Comparison of ENCODE assay signal across 29 cellular contexts in the genomic region with DNA sequence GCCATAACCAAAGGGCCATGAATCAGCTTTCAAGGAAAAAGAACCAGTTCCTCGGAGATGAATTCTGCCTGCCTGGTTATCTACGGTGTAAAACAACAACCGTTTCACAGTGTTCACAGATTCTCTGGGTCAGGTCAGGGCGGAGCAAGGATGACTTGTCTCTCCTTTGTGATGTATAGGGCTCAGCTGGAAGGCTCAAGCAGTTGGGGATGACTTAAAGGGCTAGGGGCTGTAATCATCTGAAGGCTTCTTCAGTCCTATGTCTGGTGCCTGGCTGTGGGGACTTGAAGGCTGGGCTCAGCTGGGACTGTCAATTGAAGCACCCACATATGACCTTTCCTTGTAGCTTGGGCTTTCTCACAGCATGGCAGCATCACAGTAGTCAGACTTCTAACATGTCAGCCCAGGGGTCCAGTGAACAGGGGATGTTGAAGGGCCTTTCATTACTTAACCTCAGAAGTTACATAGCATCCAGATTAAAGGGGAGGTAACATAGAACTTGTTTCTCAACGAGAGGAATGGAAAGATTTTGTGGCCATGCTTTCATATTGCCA. TPM values are rescaled to one million over a fixed set of nuclear protein-coding genes. Genes with fewer than 3 reads are reported as not detected.
DNase-seq lines count a peak whose midpoint lies in the region; ATAC-seq, FAIRE-seq and TF ChIP-seq lines count a peak whose summit lies in the region.
"Had no signal": no experiment of that assay in that cellular context is flagged by ENCODE, and none has a peak within 500 bp of the region (broad histone marks: within the 10 kb centered on the region; RNA-seq: fewer than 3 reads in every experiment).

No MANE protein-coding gene starts in this region.

- H3K4me2 ChIP-seq in H1 (ENCODE audit: insufficient read depth in 1 of 2, low read depth in 2 of 2, low read length in 2 of 2) = peak overlapping the region; percentile 59 to 64

- H3K27me3 ChIP-seq in CD4-positive, alpha-beta memory T cell (ENCODE audit: insufficient read depth, low read length) = no peaks in the 10 kb centered on the region
- peaks cover 66% of the 10 kb centered on the region for H3K27me3 ChIP-seq in HUES64 (ENCODE audit: insufficient read depth, low read length)
- H3K27me3 ChIP-seq in H1 (replicated peaks in 1 of 4; ENCODE audit: control insufficient read depth in 3 of 4, extremely low read depth in 1 of 4, insufficient read depth in 3 of 4, low read length in 3 of 4) = peaks cover 14 to 59% (median 52%) of the 10 kb centered on the region in 4 experiments

- peaks cover 0 to 2% of the 10 kb centered on the region in 2 donors for H3K36me3 Mint-ChIP-seq in CD4-positive, alpha-beta memory T cell
- no peaks in the 10 kb centered on the region for H3K36me3 Mint-ChIP-seq in neural crest cell (ENCODE audit: low read depth)
- H3K36me3 Mint-ChIP-seq in activated CD4-positive, alpha-beta memory T cell treated with anti-CD3 and anti-CD28 coated beads for 36 hours = no peaks in the 10 kb centered on the region

- peaks cover 11% of the 10 kb centered on the region; the same call in 1 of the 2 replicates for H3K23me2 ChIP-seq in H1 (ENCODE audit: low read depth, low read length)

- H3K9ac ChIP-seq in HUES64 (ENCODE audit: low read depth, low read length) (no peak overlapping the region), H1 (replicated peaks in 1 of 4; ENCODE audit: extremely low read depth in 1 of 4, low read depth in 3 of 4, low read length in 3 of 4) (no peak overlapping the region)

- H2BK120ac ChIP-seq in H1 (replicated peaks; ENCODE audit: low read depth, low read length) = no peak overlapping the region

- no peaks in the 10 kb centered on the region for H3K36me3 ChIP-seq in CD4-positive, alpha-beta memory T cell (ENCODE audit: insufficient read depth, low read length)
- H3K36me3 ChIP-seq in HUES64 (ENCODE audit: insufficient read depth, low read length) = no peaks in the 10 kb centered on the region
- H3K36me3 ChIP-seq in H1 (ENCODE audit: control insufficient read depth in 2 of 4, insufficient read depth in 4 of 4, low read length in 3 of 4) = no peaks in the 10 kb centered on the region
- H3K36me3 ChIP-seq: left ventricle myocardium inferior had no signal

- no peak overlapping the region for H3K14ac ChIP-seq in H1 (ENCODE audit: insufficient read length)

- no peak overlapping the region for H3K4me3 ChIP-seq in CD4-positive, alpha-beta memory T cell (ENCODE audit: low read length in 2 of 2)
- H3K4me3 ChIP-seq in HUES64 (ENCODE audit: low read length) = peak overlapping the region; percentile 14; the same call in 1 of the 2 replicates
- peak overlapping the region in 3 of 4 experiments; percentile 1 to 34 (median 7); a peak in 3 of 8 replicates for H3K4me3 ChIP-seq in H1 (ENCODE audit: extremely low read depth in 1 of 4, insufficient read depth in 2 of 4, low read depth in 3 of 4, low read length in 4 of 4)
- H3K4me3 ChIP-seq: K562, left ventricle myocardium inferior had no signal

- no peak for TF ChIP-seq POLR2A in H1 (IDR thresholded peaks at IDR 0.05; ENCODE audit: control extremely low read depth in 1 of 2, low read depth in 2 of 2, low read length in 2 of 2)

- no peaks in the 10 kb centered on the region for H3K9me3 ChIP-seq in CD4-positive, alpha-beta memory T cell (ENCODE audit: control insufficient read depth in 1 of 2, low read length in 2 of 2)
- H3K9me3 ChIP-seq in HUES64 (ENCODE audit: insufficient read depth, low read depth, low read length) (no peaks in the 10 kb centered on the region), H1 (ENCODE audit: insufficient read depth in 2 of 2, low read depth in 1 of 2, low read length in 1 of 2) (no peaks in the 10 kb centered on the region)
- H3K9me3 ChIP-seq: left ventricle myocardium inferior had no signal

- DNase-seq in CD4-positive, alpha-beta memory T cell = no peak
- DNase-seq in H1 (ENCODE audit: low read depth in 1 of 2, low spot score in 2 of 2) (peak in 1 of 2 experiments; percentile 50), neural crest cell (ENCODE audit: low read depth, low spot score) (no peak), 8988T (no peak)
- no peak for DNase-seq in activated CD4-positive, alpha-beta memory T cell treated with anti-CD3 and anti-CD28 coated beads for 36 hours
- DNase-seq: ACHN; activated CD4-positive, alpha-beta T cell treated with anti-CD3 and anti-CD28 coated beads, Interleukin-2, amount 50 U/mL, for 4 hours; activated naive CD4-positive, alpha-beta T cell treated with Interleukin-2 at 50 U/mL for 16 hours; activated T-cell treated with anti-CD3 and anti-CD28 coated beads, Interleukin-2, amount 50 U/mL, for 1 hour; amygdala; C1 segment of cervical spinal cord; caudate nucleus; effector CD4-positive, alpha-beta T cell; immature natural killer cell; left ventricle myocardium inferior; NCI-H2171 treated with DMSO at 0.1 percent for 48 hours; OCI-M1; SHP77; small intestine had no signal

- peaks cover 0 to 3% of the 10 kb centered on the region in 2 experiments for H4K20me1 ChIP-seq in H1 (replicated peaks in 1 of 2; ENCODE audit: control insufficient read depth in 1 of 2, insufficient read depth in 2 of 2, low read length in 2 of 2)

- no peaks in the 10 kb centered on the region for H3K79me2 ChIP-seq in H1 (ENCODE audit: control insufficient read depth in 1 of 2, insufficient read depth in 2 of 2, low read length in 2 of 2)

- no peak overlapping the region for H2BK12ac ChIP-seq in H1 (ENCODE audit: low read depth, low read length)

- FAIRE-seq in H1 (lab: Jason Lieb, UNC) = peak; percentile 90
- FAIRE-seq: D721Med, K562, small intestine had no signal

- TF ChIP-seq EP300 in H1 (IDR thresholded peaks at IDR 0.05; ENCODE audit: borderline replicate concordance in 1 of 2, low read depth in 2 of 2, low read length in 2 of 2) = no peak; a peak in 1 of 3 replicates

- no peak overlapping the region for H3K23ac ChIP-seq in H1 (ENCODE audit: insufficient read length)

- H3K4me1 Mint-ChIP-seq in CD4-positive, alpha-beta memory T cell = peaks cover 10 to 20% (median 13%) of the 10 kb centered on the region in 4 donors
- peaks cover 14% of the 10 kb centered on the region for H3K4me1 Mint-ChIP-seq in neural crest cell
- H3K4me1 Mint-ChIP-seq in activated CD4-positive, alpha-beta memory T cell treated with anti-CD3 and anti-CD28 coated beads for 36 hours (ENCODE audit: low read depth) = peaks cover 12% of the 10 kb centered on the region

- ATAC-seq in HG03045 (IDR thresholded peaks at IDR 0.05; ENCODE audit: unreplicated experiment) (no peak), GM21390 (IDR thresholded peaks at IDR 0.05; ENCODE audit: unreplicated experiment) (no peak)
- ATAC-seq: K562 had no signal

- intact Hi-C loops in CD4-positive, alpha-beta memory T cell (cut with micrococcal nuclease) = loop anchor here (10.0 kb wide), 1 partner anchor 668 kb away; the partner anchor contains the start of genes RPL27A and TRIM66
- intact Hi-C loops in activated CD4-positive, alpha-beta memory T cell treated with anti-CD3 and anti-CD28 coated beads for 36 hours (cut with micrococcal nuclease) = no loop called here

- H2BK20ac ChIP-seq in H1 (ENCODE audit: low read length) = no peak overlapping the region

- no peak overlapping the region for H3K27ac ChIP-seq in CD4-positive, alpha-beta memory T cell (ENCODE audit: low read depth, low read length)
- H3K27ac ChIP-seq in HUES64 (ENCODE audit: low read depth, low read length) = no peak overlapping the region
- H3K27ac ChIP-seq in H1 (ENCODE audit: low read depth, low read length) = no peak overlapping the region
- H3K27ac ChIP-seq: left ventricle myocardium inferior had no signal

- peaks cover 15 to 21% of the 10 kb centered on the region in 2 donors for H3K27me3 Mint-ChIP-seq in CD4-positive, alpha-beta memory T cell
- peaks cover 76% of the 10 kb centered on the region for H3K27me3 Mint-ChIP-seq in neural crest cell (ENCODE audit: low read depth)
- peaks cover 16% of the 10 kb centered on the region for H3K27me3 Mint-ChIP-seq in activated CD4-positive, alpha-beta memory T cell treated with anti-CD3 and anti-CD28 coated beads for 36 hours

- no peaks in the 10 kb centered on the region for H3K9me3 Mint-ChIP-seq in CD4-positive, alpha-beta memory T cell
- no peaks in the 10 kb centered on the region for H3K9me3 Mint-ChIP-seq in neural crest cell
- no peaks in the 10 kb centered on the region for H3K9me3 Mint-ChIP-seq in activated CD4-positive, alpha-beta memory T cell treated with anti-CD3 and anti-CD28 coated beads for 36 hours

- 0 out of 2 replicates have a peak overlapping the region, but pooled peaks have one; percentile 47 for H2BK15ac ChIP-seq in H1 (ENCODE audit: low read length)

- H4K5ac ChIP-seq in H1 (ENCODE audit: insufficient read length, low read depth, low read length) = no peak overlapping the region

- 15% methylated on average over 5 of the region's 5 CpGs for WGBS in HUES64
- WGBS in H1 (ENCODE audit: extremely low coverage in 1 of 2, insufficient coverage in 1 of 2, insufficient read length in 1 of 2, insufficient replicate concordance in 2 of 2, low coverage in 1 of 2, low lambda C conversion rate in 2 of 2, missing lambda C conversion rate in 1 of 2), 2 experiments = 19% methylated on average over 5 of the region's 5 CpGs; no CpG with 5 or more reads in 1 of the 2 experiments

- TF ChIP-seq RAD21 in H1 (IDR thresholded peaks at IDR 0.05 in 1 of 2, conservative IDR thresholded peaks at IDR 0.05 in 1 of 2; ENCODE audit: low read depth in 2 of 2, low read length in 2 of 2) = no peak

- POLR2A ChIA-PET in CD4-positive, alpha-beta memory T cell (lab: Charles Lee; ENCODE audit: partially characterized antibody) = no interaction called here
- POLR2A ChIA-PET in H1 (lab: Charles Lee; ENCODE audit: partially characterized antibody) = interaction anchor here (0.7 to 2.5 kb wide), 5 partner anchors 10 to 79 kb away, joined by 3 to 10 read pairs (median 4); partner anchors contain the start of gene EIF3F
- POLR2A ChIA-PET in activated CD4-positive, alpha-beta memory T cell treated with anti-CD3 and anti-CD28 coated beads for 36 hours (lab: Charles Lee) = no interaction called here

- peaks cover 14% of the 10 kb centered on the region for H3K4me1 ChIP-seq in CD4-positive, alpha-beta memory T cell (ENCODE audit: insufficient read depth, low read length)
- peaks cover 19% of the 10 kb centered on the region for H3K4me1 ChIP-seq in HUES64 (ENCODE audit: insufficient read depth, low read length)
- H3K4me1 ChIP-seq in H1 (replicated peaks in 1 of 4; ENCODE audit: control insufficient read depth in 3 of 4, insufficient read depth in 4 of 4, low read length in 3 of 4) = peaks cover 6 to 17% (median 13%) of the 10 kb centered on the region in 4 experiments; a peak in 6 of 7 replicates

- H2BK5ac ChIP-seq in H1 (ENCODE audit: low read depth, low read length) = no peak overlapping the region

- H3K27ac Mint-ChIP-seq in CD4-positive, alpha-beta memory T cell = peak overlapping the region in 5 of 7 donors; percentile 26 to 84 (median 45)
- no peak overlapping the region for H3K27ac Mint-ChIP-seq in neural crest cell (ENCODE audit: unreplicated experiment)
- H3K27ac Mint-ChIP-seq in activated CD4-positive, alpha-beta memory T cell treated with anti-CD3 and anti-CD28 coated beads for 36 hours = no peak overlapping the region
- H3K27ac Mint-ChIP-seq: immature natural killer cell had no signal

- CTCF ChIA-PET in CD4-positive, alpha-beta memory T cell (lab: Charles Lee; ENCODE audit: partially characterized antibody) = interaction anchor here (1.1 to 4.5 kb wide), 5 partner anchors 10 to 83 kb away, joined by 3 to 29 read pairs (median 15); partner anchors contain the start of gene EIF3F
- CTCF ChIA-PET in H1 (lab: Charles Lee; ENCODE audit: partially characterized antibody) = interaction anchor here (1.3 to 11.1 kb wide), 9 partner anchors 8 to 124 kb away, joined by 3 to 142 read pairs (median 15); partner anchors contain the start of gene TUB
- CTCF ChIA-PET in activated CD4-positive, alpha-beta memory T cell treated with anti-CD3 and anti-CD28 coated beads for 36 hours (lab: Charles Lee) = interaction anchor here (0.9 to 5.5 kb wide), 7 partner anchors 10 to 121 kb away, joined by 3 to 44 read pairs (median 5); partner anchors contain the start of gene EIF3F

- no peak overlapping the region for H3K4me3 Mint-ChIP-seq in CD4-positive, alpha-beta memory T cell
- H3K4me3 Mint-ChIP-seq in neural crest cell = peak overlapping the region; percentile 36
- H3K4me3 Mint-ChIP-seq in activated CD4-positive, alpha-beta memory T cell treated with anti-CD3 and anti-CD28 coated beads for 36 hours = no peak overlapping the region
- H3K4me3 Mint-ChIP-seq: immature natural killer cell had no signal

- no peaks in the 10 kb centered on the region for H3K79me1 ChIP-seq in H1 (ENCODE audit: low read depth, low read length)

- H2AFZ ChIP-seq in H1 (ENCODE audit: low read length) = no peak overlapping the region

- no peak overlapping the region for H4K91ac ChIP-seq in H1 (replicated peaks; ENCODE audit: insufficient read length, low read length)

- peak overlapping the region; percentile 84; the same call in 1 of the 2 replicates for H2AK5ac ChIP-seq in H1 (ENCODE audit: low read depth, low read length)

- no peak overlapping the region for H3K18ac ChIP-seq in H1 (ENCODE audit: extremely low read depth, low read length)

- no peak for TF ChIP-seq CTCF in H1 (IDR thresholded peaks at IDR 0.05; ENCODE audit: control extremely low read depth in 1 of 3, insufficient read depth in 1 of 3, low read depth in 1 of 3, low read length in 3 of 3)
- no peak for TF ChIP-seq CTCF in neural crest cell (conservative IDR thresholded peaks at IDR 0.05)

- H4K8ac ChIP-seq in H1 (ENCODE audit: extremely low read depth, insufficient read depth, low read length) = no peak overlapping the region

- no peak overlapping the region for H3K4ac ChIP-seq in H1 (replicated peaks; ENCODE audit: insufficient read length, low read depth, low read length)

- no peak overlapping the region for H3K56ac ChIP-seq in H1 (replicated peaks; ENCODE audit: insufficient read length, low read depth, low read length)

RNA-seq across cellular contexts. Expression of gene EIF3F, which starts 29.3 kb away (rescaled TPM):
- 100 to 1,000 TPM; 317 to 330 TPM for total RNA-seq in CD4-positive, alpha-beta memory T cell
- 100 to 1,000 TPM; 390 to 441 TPM for polyA plus RNA-seq in CD4-positive, alpha-beta memory T cell
- 274 TPM for polyA plus RNA-seq in HUES64 (2013, experiment 1 of 2)
- polyA plus RNA-seq in HUES64 (2013, experiment 2 of 2) = 322 TPM
- total RNA-seq in H1 (2021; fragmentation: NEBNext Ultra II Directional; extraction: Animal tissue kit (Norgen Biotek cat#: 25700)) = 385 and 388 TPM in 2 replicates
- 222 and 469 TPM in 2 replicates for polyA plus RNA-seq in H1 (2011; rRNA removed)
- 352 TPM for polyA plus RNA-seq in H1 (2011; cell fraction: cytosol; rRNA removed)
- 349 TPM for polyA plus RNA-seq in H1 (2011; cell fraction: nucleus; rRNA removed)
- 353 to 461 TPM (median 430 TPM) in 4 replicates for polyA plus RNA-seq in H1 (2012, experiment 1 of 2)
- polyA plus RNA-seq in H1 (2012, experiment 2 of 2) = 373 TPM
- polyA plus RNA-seq in H1 (2013, experiment 1 of 2) = 479 TPM
- 464 TPM for polyA plus RNA-seq in H1 (2013, experiment 2 of 2)
- 220 and 221 TPM in 2 replicates for polyA minus RNA-seq in H1 (2011; rRNA and poly(A)+ RNA removed)
- 184 TPM for polyA minus RNA-seq in H1 (2011; cell fraction: cytosol; rRNA and poly(A)+ RNA removed)
- polyA minus RNA-seq in H1 (2011; cell fraction: nucleus; rRNA and poly(A)+ RNA removed) = 187 TPM
- 317 and 324 TPM in 2 replicates for total RNA-seq in neural crest cell
- 100 to 1,000 TPM; 309 to 319 TPM for total RNA-seq in activated CD4-positive, alpha-beta memory T cell treated with anti-CD3 and anti-CD28 coated beads for 36 hours

RNA-seq across cellular contexts. Expression of gene NLRP10, which starts 51.2 kb away (rescaled TPM):
- not detected for total RNA-seq in CD4-positive, alpha-beta memory T cell
- polyA plus RNA-seq in CD4-positive, alpha-beta memory T cell = not detected
- polyA plus RNA-seq in HUES64 (2013, experiment 1 of 2) = 0.45 TPM
- polyA plus RNA-seq in HUES64 (2013, experiment 2 of 2) = not detected
- 0.31 and 0.71 TPM in 2 replicates for total RNA-seq in H1 (2021; fragmentation: NEBNext Ultra II Directional; extraction: Animal tissue kit (Norgen Biotek cat#: 25700))
- polyA plus RNA-seq in H1 (2011; rRNA removed) = 0.16 TPM in 1 of 2 replicates, not detected in the other
- polyA plus RNA-seq in H1 (2011; cell fraction: cytosol; rRNA removed) = 0.13 TPM
- polyA plus RNA-seq in H1 (2011; cell fraction: nucleus; rRNA removed) = 0.23 TPM
- 0.12 to 0.41 TPM (median 0.20 TPM) in 4 replicates for polyA plus RNA-seq in H1 (2012, experiment 1 of 2)
- polyA plus RNA-seq in H1 (2012, experiment 2 of 2) = not detected
- polyA plus RNA-seq in H1 (2013, experiment 1 of 2) = 0.28 TPM
- 0.35 TPM for polyA plus RNA-seq in H1 (2013, experiment 2 of 2)
- polyA minus RNA-seq in H1 (2011; rRNA and poly(A)+ RNA removed) = 0.27 and 0.44 TPM in 2 replicates
- polyA minus RNA-seq in H1 (2011; cell fraction: cytosol; rRNA and poly(A)+ RNA removed) = not detected
- polyA minus RNA-seq in H1 (2011; cell fraction: nucleus; rRNA and poly(A)+ RNA removed) = 0.40 TPM
- total RNA-seq in neural crest cell = not detected in 2 replicates
- total RNA-seq in activated CD4-positive, alpha-beta memory T cell treated with anti-CD3 and anti-CD28 coated beads for 36 hours = not detected
- total RNA-seq: G401; left ventricle myocardium inferior; mucosa of gallbladder; T-helper 1 cell treated with Interleukin-12 subunit alpha and Interleukin-12 subunit beta and Interleukin-4 antibody, amounts not matched to agents 30 ng/mL and 1 ng/mL, for 36 hours; urinary bladder had no signal
- polyA plus RNA-seq: esophagus, immature natural killer cell, K562, small intestine, urinary bladder had no signal

Comparison
In these comparisons a context has a peak if more than half of its experiments do, and no peak if none do; other contexts are left out.
1. H3K4me3 ChIP-seq: peak in HUES64 (single experiment) and H1 (3 of 4); none in CD4-positive, alpha-beta memory T cell (0 of 2).
2. H3K27ac Mint-ChIP-seq: peak in CD4-positive, alpha-beta memory T cell (5 of 7); none in neural crest cell (single experiment) and activated CD4-positive, alpha-beta memory T cell treated with anti-CD3 and anti-CD28 coated beads for 36 hours (single experiment).